8 cellular contexts compared by ENCODE assay signal in genomic region chr12:101407054-101407437, GRCh38. TPM values are rescaled to one million over a fixed set of nuclear protein-coding genes. Genes with fewer than 3 reads are reported as not detected.
DNase-seq lines count a peak whose midpoint lies in the region; ATAC-seq and TF ChIP-seq lines count a peak whose summit lies in the region.

No MANE protein-coding gene starts in this region.

- intact Hi-C loops in CD14-positive monocyte (cut with micrococcal nuclease) = loop anchor here (10.0 kb wide), 2 partner anchors 368 to 428 kb away; partner anchors contain the start of gene GNPTAB (in 1 of the 2)

- H3K4me1 Mint-ChIP-seq in CD14-positive monocyte = peaks cover 23% of the 10 kb centered on the region
- peaks cover 29% of the 10 kb centered on the region for H3K4me1 Mint-ChIP-seq in activated CD4-positive, alpha-beta memory T cell treated with anti-CD3 and anti-CD28 coated beads, Interleukin-2, amount 10 ng/mL, durations not matched to agents 7 days and 5 days

- CTCF ChIA-PET in activated CD4-positive, alpha-beta memory T cell treated with anti-CD3 and anti-CD28 coated beads, Interleukin-2, amount 10 ng/mL, durations not matched to agents 7 days and 5 days (lab: Charles Lee) = interaction anchor here (0.6 to 3.7 kb wide), 9 partner anchors 12 to 1140 kb away, joined by 3 to 16 read pairs (median 3); partner anchors contain the start of genes DEPDC4 and SCYL2

- H3K4me3 Mint-ChIP-seq in CD14-positive monocyte = peak overlapping the region; percentile 99 to 100
- peak overlapping the region; percentile 99 for H3K4me3 Mint-ChIP-seq in activated CD4-positive, alpha-beta memory T cell treated with anti-CD3 and anti-CD28 coated beads, Interleukin-2, amount 10 ng/mL, durations not matched to agents 7 days and 5 days

- TF ChIP-seq CTCF in CD14-positive monocyte (IDR thresholded peaks at IDR 0.05) (no peak), retinal pigment epithelial cell (conservative IDR thresholded peaks at IDR 0.05; ENCODE audit: low read depth, low read length) (no peak)

- POLR2A ChIA-PET in activated CD4-positive, alpha-beta memory T cell treated with anti-CD3 and anti-CD28 coated beads, Interleukin-2, amount 10 ng/mL, durations not matched to agents 7 days and 5 days (lab: Charles Lee) = interaction anchor here (0.6 to 2.6 kb wide), 10 partner anchors 8 to 629 kb away, joined by 3 to 14 read pairs (median 4); partner anchors contain the start of gene UTP20

- H3K27ac Mint-ChIP-seq in CD14-positive monocyte = peak overlapping the region; percentile 91 to 99 (median 98)
- H3K27ac Mint-ChIP-seq in activated CD4-positive, alpha-beta memory T cell treated with anti-CD3 and anti-CD28 coated beads, Interleukin-2, amount 10 ng/mL, durations not matched to agents 7 days and 5 days = peak overlapping the region; percentile 84

- no peaks in the 10 kb centered on the region for H3K9me3 Mint-ChIP-seq in CD14-positive monocyte
- no peaks in the 10 kb centered on the region for H3K9me3 Mint-ChIP-seq in activated CD4-positive, alpha-beta memory T cell treated with anti-CD3 and anti-CD28 coated beads, Interleukin-2, amount 10 ng/mL, durations not matched to agents 7 days and 5 days

- peak; percentile 7 for ATAC-seq in GM19397 (IDR thresholded peaks at IDR 0.05; ENCODE audit: unreplicated experiment)
- ATAC-seq in HG03520 (IDR thresholded peaks at IDR 0.05; ENCODE audit: unreplicated experiment) = peak; percentile 28

- DNase-seq in CD14-positive monocyte (ENCODE audit: low spot score) (peak; percentile 49), glomerular endothelial cell (ENCODE audit: extremely low read depth, low read depth, low spot score) (peak; percentile 16), retinal pigment epithelial cell (ENCODE audit: low read depth) (no peak), GOT3 (lab: John Stamatoyannopoulos, UW) (no peak), NCI-H82 (lab: John Stamatoyannopoulos, UW) (no peak)
- DNase-seq in activated CD4-positive, alpha-beta memory T cell treated with anti-CD3 and anti-CD28 coated beads, Interleukin-2, amount 10 ng/mL, durations not matched to agents 7 days and 5 days = peak; percentile 29

- peaks cover 0 to 7% of the 10 kb centered on the region in 2 donors for H3K36me3 Mint-ChIP-seq in CD14-positive monocyte
- H3K36me3 Mint-ChIP-seq in activated CD4-positive, alpha-beta memory T cell treated with anti-CD3 and anti-CD28 coated beads, Interleukin-2, amount 10 ng/mL, durations not matched to agents 7 days and 5 days (ENCODE audit: low read depth) = peaks cover 2% of the 10 kb centered on the region

- peak overlapping the region; percentile 95 for H3K4me3 ChIP-seq in retinal pigment epithelial cell (ENCODE audit: low read length)

- peaks cover 0 to 1% (median 0%) of the 10 kb centered on the region in 3 donors for H3K27me3 Mint-ChIP-seq in CD14-positive monocyte (ENCODE audit: low read depth in 3 of 3)
- H3K27me3 Mint-ChIP-seq in activated CD4-positive, alpha-beta memory T cell treated with anti-CD3 and anti-CD28 coated beads, Interleukin-2, amount 10 ng/mL, durations not matched to agents 7 days and 5 days = peaks cover 2% of the 10 kb centered on the region

RNA-seq across cellular contexts. Expression of gene ARL1, which starts 0.5 kb away (rescaled TPM):
- 10 to 100 TPM; 27.3 to 34.8 TPM for polyA plus RNA-seq in CD14-positive monocyte
- 10 to 100 TPM; 47.7 to 49.3 TPM for total RNA-seq in activated CD4-positive, alpha-beta memory T cell treated with anti-CD3 and anti-CD28 coated beads, Interleukin-2, amount 10 ng/mL, durations not matched to agents 7 days and 5 days
- 58.0 and 74.0 TPM in 2 replicates for total RNA-seq in glomerular endothelial cell

Comparison
In these comparisons a context has a peak if more than half of its experiments do, and no peak if none do; other contexts are left out.
1. DNase-seq: peak in CD14-positive monocyte (single experiment), activated CD4-positive, alpha-beta memory T cell treated with anti-CD3 and anti-CD28 coated beads, Interleukin-2, amount 10 ng/mL, durations not matched to agents 7 days and 5 days (single experiment) and glomerular endothelial cell (single experiment); none in retinal pigment epithelial cell (single experiment), GOT3 (single experiment) and NCI-H82 (single experiment).